1 cellular context compared by ENCODE assay signal in the genomic region with DNA sequence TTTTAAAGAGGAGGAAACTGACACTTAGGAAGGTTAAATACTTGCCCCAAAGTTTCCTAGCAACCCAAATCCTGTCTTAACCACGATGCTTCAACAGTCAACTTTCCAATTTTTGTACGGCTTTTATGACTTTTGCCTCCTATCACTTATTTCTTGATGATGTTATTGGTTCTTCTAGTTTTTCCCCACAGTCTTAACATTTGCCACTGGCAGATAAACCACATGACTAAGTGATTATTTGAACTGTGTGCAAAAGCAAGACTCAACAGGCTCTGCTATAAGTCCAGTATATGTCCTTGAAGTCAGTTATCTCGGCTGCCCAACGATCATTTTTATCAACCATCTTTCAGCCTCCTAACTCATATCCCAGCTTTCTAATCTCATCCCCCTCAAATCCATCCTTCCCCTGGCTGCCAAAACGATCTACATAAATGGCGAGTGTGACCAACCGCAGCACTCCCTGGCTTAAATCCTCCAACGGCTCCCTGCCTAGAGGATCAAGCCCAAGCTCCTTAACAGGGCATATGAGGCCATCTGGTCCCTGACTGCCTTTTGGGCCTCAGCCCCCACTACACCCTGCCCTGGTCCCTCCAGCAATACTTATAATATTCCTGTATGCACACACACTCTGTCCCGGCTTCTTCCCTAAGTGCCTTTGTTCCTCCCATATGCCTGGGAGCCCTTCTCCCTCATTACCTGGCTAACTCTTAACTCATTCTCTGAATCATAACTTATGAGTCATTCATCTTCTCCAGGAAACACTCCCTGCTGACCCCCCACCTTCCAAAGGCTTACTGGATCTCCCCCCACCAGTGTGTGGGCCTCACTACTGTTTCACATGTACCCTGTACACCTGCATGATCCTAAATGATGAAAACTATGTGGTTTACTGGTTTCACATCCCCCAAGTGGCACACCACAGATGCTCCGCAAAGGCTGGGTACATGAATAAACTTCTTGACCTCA.
TF ChIP-seq lines count a peak whose summit lies in the region.

No MANE protein-coding gene starts in this region.

TF ChIP-seq in K562, 482 proteins besides CTCF, POLR2A, EP300 and RAD21 (continued from another document and continues in another):
- TF ChIP-seq TAF15 (IDR thresholded peaks at IDR 0.05; ENCODE audit: low read depth, low read length) = no peak
- TF ChIP-seq, protein P1, sequence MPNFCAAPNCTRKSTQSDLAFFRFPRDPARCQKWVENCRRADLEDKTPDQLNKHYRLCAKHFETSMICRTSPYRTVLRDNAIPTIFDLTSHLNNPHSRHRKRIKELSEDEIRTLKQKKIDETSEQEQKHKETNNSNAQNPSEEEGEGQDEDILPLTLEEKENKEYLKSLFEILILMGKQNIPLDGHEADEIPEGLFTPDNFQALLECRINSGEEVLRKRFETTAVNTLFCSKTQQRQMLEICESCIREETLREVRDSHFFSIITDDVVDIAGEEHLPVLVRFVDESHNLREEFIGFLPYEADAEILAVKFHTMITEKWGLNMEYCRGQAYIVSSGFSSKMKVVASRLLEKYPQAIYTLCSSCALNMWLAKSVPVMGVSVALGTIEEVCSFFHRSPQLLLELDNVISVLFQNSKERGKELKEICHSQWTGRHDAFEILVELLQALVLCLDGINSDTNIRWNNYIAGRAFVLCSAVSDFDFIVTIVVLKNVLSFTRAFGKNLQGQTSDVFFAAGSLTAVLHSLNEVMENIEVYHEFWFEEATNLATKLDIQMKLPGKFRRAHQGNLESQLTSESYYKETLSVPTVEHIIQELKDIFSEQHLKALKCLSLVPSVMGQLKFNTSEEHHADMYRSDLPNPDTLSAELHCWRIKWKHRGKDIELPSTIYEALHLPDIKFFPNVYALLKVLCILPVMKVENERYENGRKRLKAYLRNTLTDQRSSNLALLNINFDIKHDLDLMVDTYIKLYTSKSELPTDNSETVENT (CRISPR knock-in tag; IDR thresholded peaks at IDR 0.05) = no peak
- no peak for TF ChIP-seq SIN3A (IDR thresholded peaks at IDR 0.05; ENCODE audit: borderline replicate concordance in 2 of 2, control insufficient read depth in 1 of 2, low read depth in 2 of 2, low read length in 2 of 2)
- no peak for TF ChIP-seq SPI1 (IDR thresholded peaks at IDR 0.05; ENCODE audit: borderline replicate concordance, low read depth, low read length)
- no peak for TF ChIP-seq NONO (IDR thresholded peaks at IDR 0.05; ENCODE audit: low read depth in 2 of 2, low read length in 1 of 2)
- TF ChIP-seq CBX8 (IDR thresholded peaks at IDR 0.05; ENCODE audit: borderline replicate concordance, extremely low read depth, low read depth, low read length, poor library complexity, severe bottlenecking) = no peak
- no peak for TF ChIP-seq MECOM (CRISPR knock-in tag; IDR thresholded peaks at IDR 0.05)
- TF ChIP-seq, protein P2, sequence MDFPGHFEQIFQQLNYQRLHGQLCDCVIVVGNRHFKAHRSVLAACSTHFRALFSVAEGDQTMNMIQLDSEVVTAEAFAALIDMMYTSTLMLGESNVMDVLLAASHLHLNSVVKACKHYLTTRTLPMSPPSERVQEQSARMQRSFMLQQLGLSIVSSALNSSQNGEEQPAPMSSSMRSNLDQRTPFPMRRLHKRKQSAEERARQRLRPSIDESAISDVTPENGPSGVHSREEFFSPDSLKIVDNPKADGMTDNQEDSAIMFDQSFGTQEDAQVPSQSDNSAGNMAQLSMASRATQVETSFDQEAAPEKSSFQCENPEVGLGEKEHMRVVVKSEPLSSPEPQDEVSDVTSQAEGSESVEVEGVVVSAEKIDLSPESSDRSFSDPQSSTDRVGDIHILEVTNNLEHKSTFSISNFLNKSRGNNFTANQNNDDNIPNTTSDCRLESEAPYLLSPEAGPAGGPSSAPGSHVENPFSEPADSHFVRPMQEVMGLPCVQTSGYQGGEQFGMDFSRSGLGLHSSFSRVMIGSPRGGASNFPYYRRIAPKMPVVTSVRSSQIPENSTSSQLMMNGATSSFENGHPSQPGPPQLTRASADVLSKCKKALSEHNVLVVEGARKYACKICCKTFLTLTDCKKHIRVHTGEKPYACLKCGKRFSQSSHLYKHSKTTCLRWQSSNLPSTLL (IDR thresholded peaks at IDR 0.05) = peak; percentile 72; the same call in 1 of the 2 replicates
- TF ChIP-seq ZC3H8 (IDR thresholded peaks at IDR 0.05) = no peak
- 0 out of 2 replicates have a peak, but pooled peaks have one; percentile 6 for TF ChIP-seq NFRKB (IDR thresholded peaks at IDR 0.05; ENCODE audit: low read depth)
- TF ChIP-seq, protein P3, sequence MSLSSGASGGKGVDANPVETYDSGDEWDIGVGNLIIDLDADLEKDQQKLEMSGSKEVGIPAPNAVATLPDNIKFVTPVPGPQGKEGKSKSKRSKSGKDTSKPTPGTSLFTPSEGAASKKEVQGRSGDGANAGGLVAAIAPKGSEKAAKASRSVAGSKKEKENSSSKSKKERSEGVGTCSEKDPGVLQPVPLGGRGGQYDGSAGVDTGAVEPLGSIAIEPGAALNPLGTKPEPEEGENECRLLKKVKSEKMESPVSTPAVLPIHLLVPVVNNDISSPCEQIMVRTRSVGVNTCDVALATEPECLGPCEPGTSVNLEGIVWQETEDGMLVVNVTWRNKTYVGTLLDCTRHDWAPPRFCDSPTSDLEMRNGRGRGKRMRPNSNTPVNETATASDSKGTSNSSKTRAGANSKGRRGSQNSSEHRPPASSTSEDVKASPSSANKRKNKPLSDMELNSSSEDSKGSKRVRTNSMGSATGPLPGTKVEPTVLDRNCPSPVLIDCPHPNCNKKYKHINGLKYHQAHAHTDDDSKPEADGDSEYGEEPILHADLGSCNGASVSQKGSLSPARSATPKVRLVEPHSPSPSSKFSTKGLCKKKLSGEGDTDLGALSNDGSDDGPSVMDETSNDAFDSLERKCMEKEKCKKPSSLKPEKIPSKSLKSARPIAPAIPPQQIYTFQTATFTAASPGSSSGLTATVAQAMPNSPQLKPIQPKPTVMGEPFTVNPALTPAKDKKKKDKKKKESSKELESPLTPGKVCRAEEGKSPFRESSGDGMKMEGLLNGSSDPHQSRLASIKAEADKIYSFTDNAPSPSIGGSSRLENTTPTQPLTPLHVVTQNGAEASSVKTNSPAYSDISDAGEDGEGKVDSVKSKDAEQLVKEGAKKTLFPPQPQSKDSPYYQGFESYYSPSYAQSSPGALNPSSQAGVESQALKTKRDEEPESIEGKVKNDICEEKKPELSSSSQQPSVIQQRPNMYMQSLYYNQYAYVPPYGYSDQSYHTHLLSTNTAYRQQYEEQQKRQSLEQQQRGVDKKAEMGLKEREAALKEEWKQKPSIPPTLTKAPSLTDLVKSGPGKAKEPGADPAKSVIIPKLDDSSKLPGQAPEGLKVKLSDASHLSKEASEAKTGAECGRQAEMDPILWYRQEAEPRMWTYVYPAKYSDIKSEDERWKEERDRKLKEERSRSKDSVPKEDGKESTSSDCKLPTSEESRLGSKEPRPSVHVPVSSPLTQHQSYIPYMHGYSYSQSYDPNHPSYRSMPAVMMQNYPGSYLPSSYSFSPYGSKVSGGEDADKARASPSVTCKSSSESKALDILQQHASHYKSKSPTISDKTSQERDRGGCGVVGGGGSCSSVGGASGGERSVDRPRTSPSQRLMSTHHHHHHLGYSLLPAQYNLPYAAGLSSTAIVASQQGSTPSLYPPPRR (CRISPR knock-in tag; IDR thresholded peaks at IDR 0.05; ENCODE audit: borderline replicate concordance) = no peak
- no peak for TF ChIP-seq TCF7 (IDR thresholded peaks at IDR 0.05; ENCODE audit: borderline replicate concordance)
- TF ChIP-seq ZNF583 (CRISPR knock-in tag; IDR thresholded peaks at IDR 0.05) = no peak
- TF ChIP-seq, protein P4, sequence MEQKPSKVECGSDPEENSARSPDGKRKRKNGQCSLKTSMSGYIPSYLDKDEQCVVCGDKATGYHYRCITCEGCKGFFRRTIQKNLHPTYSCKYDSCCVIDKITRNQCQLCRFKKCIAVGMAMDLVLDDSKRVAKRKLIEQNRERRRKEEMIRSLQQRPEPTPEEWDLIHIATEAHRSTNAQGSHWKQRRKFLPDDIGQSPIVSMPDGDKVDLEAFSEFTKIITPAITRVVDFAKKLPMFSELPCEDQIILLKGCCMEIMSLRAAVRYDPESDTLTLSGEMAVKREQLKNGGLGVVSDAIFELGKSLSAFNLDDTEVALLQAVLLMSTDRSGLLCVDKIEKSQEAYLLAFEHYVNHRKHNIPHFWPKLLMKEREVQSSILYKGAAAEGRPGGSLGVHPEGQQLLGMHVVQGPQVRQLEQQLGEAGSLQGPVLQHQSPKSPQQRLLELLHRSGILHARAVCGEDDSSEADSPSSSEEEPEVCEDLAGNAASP (IDR thresholded peaks at IDR 0.05) = no peak
- TF ChIP-seq SMAD3 (CRISPR knock-in tag; conservative IDR thresholded peaks at IDR 0.05) = no peak
- TF ChIP-seq, protein P5, sequence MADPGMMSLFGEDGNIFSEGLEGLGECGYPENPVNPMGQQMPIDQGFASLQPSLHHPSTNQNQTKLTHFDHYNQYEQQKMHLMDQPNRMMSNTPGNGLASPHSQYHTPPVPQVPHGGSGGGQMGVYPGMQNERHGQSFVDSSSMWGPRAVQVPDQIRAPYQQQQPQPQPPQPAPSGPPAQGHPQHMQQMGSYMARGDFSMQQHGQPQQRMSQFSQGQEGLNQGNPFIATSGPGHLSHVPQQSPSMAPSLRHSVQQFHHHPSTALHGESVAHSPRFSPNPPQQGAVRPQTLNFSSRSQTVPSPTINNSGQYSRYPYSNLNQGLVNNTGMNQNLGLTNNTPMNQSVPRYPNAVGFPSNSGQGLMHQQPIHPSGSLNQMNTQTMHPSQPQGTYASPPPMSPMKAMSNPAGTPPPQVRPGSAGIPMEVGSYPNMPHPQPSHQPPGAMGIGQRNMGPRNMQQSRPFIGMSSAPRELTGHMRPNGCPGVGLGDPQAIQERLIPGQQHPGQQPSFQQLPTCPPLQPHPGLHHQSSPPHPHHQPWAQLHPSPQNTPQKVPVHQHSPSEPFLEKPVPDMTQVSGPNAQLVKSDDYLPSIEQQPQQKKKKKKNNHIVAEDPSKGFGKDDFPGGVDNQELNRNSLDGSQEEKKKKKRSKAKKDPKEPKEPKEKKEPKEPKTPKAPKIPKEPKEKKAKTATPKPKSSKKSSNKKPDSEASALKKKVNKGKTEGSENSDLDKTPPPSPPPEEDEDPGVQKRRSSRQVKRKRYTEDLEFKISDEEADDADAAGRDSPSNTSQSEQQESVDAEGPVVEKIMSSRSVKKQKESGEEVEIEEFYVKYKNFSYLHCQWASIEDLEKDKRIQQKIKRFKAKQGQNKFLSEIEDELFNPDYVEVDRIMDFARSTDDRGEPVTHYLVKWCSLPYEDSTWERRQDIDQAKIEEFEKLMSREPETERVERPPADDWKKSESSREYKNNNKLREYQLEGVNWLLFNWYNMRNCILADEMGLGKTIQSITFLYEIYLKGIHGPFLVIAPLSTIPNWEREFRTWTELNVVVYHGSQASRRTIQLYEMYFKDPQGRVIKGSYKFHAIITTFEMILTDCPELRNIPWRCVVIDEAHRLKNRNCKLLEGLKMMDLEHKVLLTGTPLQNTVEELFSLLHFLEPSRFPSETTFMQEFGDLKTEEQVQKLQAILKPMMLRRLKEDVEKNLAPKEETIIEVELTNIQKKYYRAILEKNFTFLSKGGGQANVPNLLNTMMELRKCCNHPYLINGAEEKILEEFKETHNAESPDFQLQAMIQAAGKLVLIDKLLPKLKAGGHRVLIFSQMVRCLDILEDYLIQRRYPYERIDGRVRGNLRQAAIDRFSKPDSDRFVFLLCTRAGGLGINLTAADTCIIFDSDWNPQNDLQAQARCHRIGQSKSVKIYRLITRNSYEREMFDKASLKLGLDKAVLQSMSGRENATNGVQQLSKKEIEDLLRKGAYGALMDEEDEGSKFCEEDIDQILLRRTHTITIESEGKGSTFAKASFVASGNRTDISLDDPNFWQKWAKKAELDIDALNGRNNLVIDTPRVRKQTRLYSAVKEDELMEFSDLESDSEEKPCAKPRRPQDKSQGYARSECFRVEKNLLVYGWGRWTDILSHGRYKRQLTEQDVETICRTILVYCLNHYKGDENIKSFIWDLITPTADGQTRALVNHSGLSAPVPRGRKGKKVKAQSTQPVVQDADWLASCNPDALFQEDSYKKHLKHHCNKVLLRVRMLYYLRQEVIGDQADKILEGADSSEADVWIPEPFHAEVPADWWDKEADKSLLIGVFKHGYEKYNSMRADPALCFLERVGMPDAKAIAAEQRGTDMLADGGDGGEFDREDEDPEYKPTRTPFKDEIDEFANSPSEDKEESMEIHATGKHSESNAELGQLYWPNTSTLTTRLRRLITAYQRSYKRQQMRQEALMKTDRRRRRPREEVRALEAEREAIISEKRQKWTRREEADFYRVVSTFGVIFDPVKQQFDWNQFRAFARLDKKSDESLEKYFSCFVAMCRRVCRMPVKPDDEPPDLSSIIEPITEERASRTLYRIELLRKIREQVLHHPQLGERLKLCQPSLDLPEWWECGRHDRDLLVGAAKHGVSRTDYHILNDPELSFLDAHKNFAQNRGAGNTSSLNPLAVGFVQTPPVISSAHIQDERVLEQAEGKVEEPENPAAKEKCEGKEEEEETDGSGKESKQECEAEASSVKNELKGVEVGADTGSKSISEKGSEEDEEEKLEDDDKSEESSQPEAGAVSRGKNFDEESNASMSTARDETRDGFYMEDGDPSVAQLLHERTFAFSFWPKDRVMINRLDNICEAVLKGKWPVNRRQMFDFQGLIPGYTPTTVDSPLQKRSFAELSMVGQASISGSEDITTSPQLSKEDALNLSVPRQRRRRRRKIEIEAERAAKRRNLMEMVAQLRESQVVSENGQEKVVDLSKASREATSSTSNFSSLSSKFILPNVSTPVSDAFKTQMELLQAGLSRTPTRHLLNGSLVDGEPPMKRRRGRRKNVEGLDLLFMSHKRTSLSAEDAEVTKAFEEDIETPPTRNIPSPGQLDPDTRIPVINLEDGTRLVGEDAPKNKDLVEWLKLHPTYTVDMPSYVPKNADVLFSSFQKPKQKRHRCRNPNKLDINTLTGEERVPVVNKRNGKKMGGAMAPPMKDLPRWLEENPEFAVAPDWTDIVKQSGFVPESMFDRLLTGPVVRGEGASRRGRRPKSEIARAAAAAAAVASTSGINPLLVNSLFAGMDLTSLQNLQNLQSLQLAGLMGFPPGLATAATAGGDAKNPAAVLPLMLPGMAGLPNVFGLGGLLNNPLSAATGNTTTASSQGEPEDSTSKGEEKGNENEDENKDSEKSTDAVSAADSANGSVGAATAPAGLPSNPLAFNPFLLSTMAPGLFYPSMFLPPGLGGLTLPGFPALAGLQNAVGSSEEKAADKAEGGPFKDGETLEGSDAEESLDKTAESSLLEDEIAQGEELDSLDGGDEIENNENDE (IDR thresholded peaks at IDR 0.05; ENCODE audit: low read depth, low read length) = no peak
- TF ChIP-seq, protein P6, sequence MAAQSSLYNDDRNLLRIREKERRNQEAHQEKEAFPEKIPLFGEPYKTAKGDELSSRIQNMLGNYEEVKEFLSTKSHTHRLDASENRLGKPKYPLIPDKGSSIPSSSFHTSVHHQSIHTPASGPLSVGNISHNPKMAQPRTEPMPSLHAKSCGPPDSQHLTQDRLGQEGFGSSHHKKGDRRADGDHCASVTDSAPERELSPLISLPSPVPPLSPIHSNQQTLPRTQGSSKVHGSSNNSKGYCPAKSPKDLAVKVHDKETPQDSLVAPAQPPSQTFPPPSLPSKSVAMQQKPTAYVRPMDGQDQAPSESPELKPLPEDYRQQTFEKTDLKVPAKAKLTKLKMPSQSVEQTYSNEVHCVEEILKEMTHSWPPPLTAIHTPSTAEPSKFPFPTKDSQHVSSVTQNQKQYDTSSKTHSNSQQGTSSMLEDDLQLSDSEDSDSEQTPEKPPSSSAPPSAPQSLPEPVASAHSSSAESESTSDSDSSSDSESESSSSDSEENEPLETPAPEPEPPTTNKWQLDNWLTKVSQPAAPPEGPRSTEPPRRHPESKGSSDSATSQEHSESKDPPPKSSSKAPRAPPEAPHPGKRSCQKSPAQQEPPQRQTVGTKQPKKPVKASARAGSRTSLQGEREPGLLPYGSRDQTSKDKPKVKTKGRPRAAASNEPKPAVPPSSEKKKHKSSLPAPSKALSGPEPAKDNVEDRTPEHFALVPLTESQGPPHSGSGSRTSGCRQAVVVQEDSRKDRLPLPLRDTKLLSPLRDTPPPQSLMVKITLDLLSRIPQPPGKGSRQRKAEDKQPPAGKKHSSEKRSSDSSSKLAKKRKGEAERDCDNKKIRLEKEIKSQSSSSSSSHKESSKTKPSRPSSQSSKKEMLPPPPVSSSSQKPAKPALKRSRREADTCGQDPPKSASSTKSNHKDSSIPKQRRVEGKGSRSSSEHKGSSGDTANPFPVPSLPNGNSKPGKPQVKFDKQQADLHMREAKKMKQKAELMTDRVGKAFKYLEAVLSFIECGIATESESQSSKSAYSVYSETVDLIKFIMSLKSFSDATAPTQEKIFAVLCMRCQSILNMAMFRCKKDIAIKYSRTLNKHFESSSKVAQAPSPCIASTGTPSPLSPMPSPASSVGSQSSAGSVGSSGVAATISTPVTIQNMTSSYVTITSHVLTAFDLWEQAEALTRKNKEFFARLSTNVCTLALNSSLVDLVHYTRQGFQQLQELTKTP (IDR thresholded peaks at IDR 0.05; ENCODE audit: low read depth in 1 of 2, partially characterized antibody in 2 of 2) = peak; percentile 44 to 70
